Comparison of ENCODE assay signal across 8 cellular contexts in genomic region chr3:125928816-125929545, GRCh38. TPM values are rescaled to one million over a fixed set of nuclear protein-coding genes. Genes with fewer than 3 reads are reported as not detected.
DNase-seq lines count a peak whose midpoint lies in the region; ATAC-seq and TF ChIP-seq lines count a peak whose summit lies in the region.
"Not testable (repeated sequence)": the region's sequence is repeated elsewhere in the genome, so short reads cannot be mapped to it uniquely, and the experiment has no call there.

No MANE protein-coding gene starts in this region.

- not testable (repeated sequence) for H4K20me1 ChIP-seq in OCI-LY1 (ENCODE audit: insufficient read depth, low read length)

- H4K91ac ChIP-seq in trophoblast cell (ENCODE audit: low read depth, low read length) = not testable (repeated sequence)

- not testable (repeated sequence) for H3K23ac ChIP-seq in trophoblast cell (ENCODE audit: low read length)

- TF ChIP-seq CTCF in OCI-LY1 (IDR thresholded peaks at IDR 0.05; ENCODE audit: low read length) = peak; percentile 59
- peak; percentile 66 for TF ChIP-seq CTCF in MCF 10A (IDR thresholded peaks at IDR 0.05; ENCODE audit: unreplicated experiment)

- not testable (repeated sequence) for H2BK120ac ChIP-seq in trophoblast cell (ENCODE audit: insufficient read depth, low read length, poor library complexity)

- H3K27ac Mint-ChIP-seq in CD8-positive, alpha-beta memory T cell = peak overlapping the region in 1 of 8 donors; percentile 50
- not testable (repeated sequence) for H3K27ac Mint-ChIP-seq in activated CD4-positive, alpha-beta memory T cell treated with anti-CD3 and anti-CD28 coated beads for 36 hours; MCF 10A (ENCODE audit: low read depth, unreplicated experiment)

- not testable (repeated sequence) for H2BK12ac ChIP-seq in trophoblast cell (ENCODE audit: low read length)

- not testable (repeated sequence) for ATAC-seq in right cardiac atrium

- H3K14ac ChIP-seq in trophoblast cell (ENCODE audit: low read length) = not testable (repeated sequence)

- H3K4ac ChIP-seq in trophoblast cell (ENCODE audit: low read depth, low read length) = not testable (repeated sequence)

- H3K4me1 Mint-ChIP-seq in CD8-positive, alpha-beta memory T cell = peaks cover 7 to 14% (median 11%) of the 10 kb centered on the region in 3 donors
- not testable (repeated sequence) for H3K4me1 Mint-ChIP-seq in activated CD4-positive, alpha-beta memory T cell treated with anti-CD3 and anti-CD28 coated beads for 36 hours (ENCODE audit: low read depth); MCF 10A (ENCODE audit: insufficient read depth, unreplicated experiment)

- H3F3A ChIP-seq in OCI-LY1 (ENCODE audit: insufficient read depth, low read length) = not testable (repeated sequence)

- not testable (repeated sequence) for H4K8ac ChIP-seq in trophoblast cell (ENCODE audit: low read depth, low read length)

- not testable (repeated sequence) for H2AK5ac ChIP-seq in trophoblast cell (ENCODE audit: low read length)

- DNase-seq in CD8-positive, alpha-beta memory T cell = peak; percentile 32 to 69 (median 55)
- DNase-seq in Kasumi-1 (lab: John Stamatoyannopoulos, UW) = peak; percentile 8 to 18
- DNase-seq in activated CD4-positive, alpha-beta memory T cell treated with anti-CD3 and anti-CD28 coated beads for 36 hours = peak; percentile 77
- DNase-seq in MCF 10A (ENCODE audit: unreplicated experiment) = peak; percentile 48
- DNase-seq in right cardiac atrium = peak in 2 of 3 donors; percentile 83 to 84
- DNase-seq in trophoblast cell = peak; percentile 28 to 79
- DNase-seq in stimulated activated CD8-positive, alpha-beta memory T cell treated with anti-CD3 and anti-CD28 coated beads, Interleukin-7, amount 100 ng/mL, for 24 hours (ENCODE audit: low read depth) = peak; percentile 47

- H3K18ac ChIP-seq in trophoblast cell (ENCODE audit: low read length) = not testable (repeated sequence)

- H3K9ac ChIP-seq in OCI-LY1 (ENCODE audit: low read length); trophoblast cell (ENCODE audit: low read length): not testable (repeated sequence)

- H4K12ac ChIP-seq in trophoblast cell (ENCODE audit: low read depth, low read length) = not testable (repeated sequence)

- H3K36me3 ChIP-seq in CD8-positive, alpha-beta memory T cell (ENCODE audit: insufficient read depth, low read length); OCI-LY1 (ENCODE audit: insufficient read depth, low read length); trophoblast cell (ENCODE audit: control insufficient read depth in 1 of 2, insufficient read depth in 2 of 2, low read length in 2 of 2): not testable (repeated sequence)

- not testable (repeated sequence) for H3K9me2 ChIP-seq in OCI-LY1 (ENCODE audit: low read depth, low read length)

- POLR2A ChIA-PET in CD8-positive, alpha-beta memory T cell (lab: Charles Lee); activated CD4-positive, alpha-beta memory T cell treated with anti-CD3 and anti-CD28 coated beads for 36 hours (lab: Charles Lee); MCF 10A (lab: Yijun Ruan, JAX): not testable (repeated sequence)

- H3K36me3 Mint-ChIP-seq in CD8-positive, alpha-beta memory T cell; activated CD4-positive, alpha-beta memory T cell treated with anti-CD3 and anti-CD28 coated beads for 36 hours; MCF 10A (ENCODE audit: insufficient read depth, unreplicated experiment): not testable (repeated sequence)

- not testable (repeated sequence) for H3K27me3 Mint-ChIP-seq in CD8-positive, alpha-beta memory T cell; activated CD4-positive, alpha-beta memory T cell treated with anti-CD3 and anti-CD28 coated beads for 36 hours; MCF 10A (ENCODE audit: insufficient read depth, unreplicated experiment)

- not testable (repeated sequence) for H3K4me3 Mint-ChIP-seq in CD8-positive, alpha-beta memory T cell; activated CD4-positive, alpha-beta memory T cell treated with anti-CD3 and anti-CD28 coated beads for 36 hours; MCF 10A (ENCODE audit: unreplicated experiment)

- not testable (repeated sequence) for H3K79me2 ChIP-seq in OCI-LY1 (ENCODE audit: insufficient read depth, low read length); trophoblast cell (ENCODE audit: control insufficient read depth, insufficient read depth, low read length, poor library complexity)

- H2BK5ac ChIP-seq in trophoblast cell (ENCODE audit: low read depth, low read length, poor library complexity) = not testable (repeated sequence)

- intact Hi-C loops in activated CD4-positive, alpha-beta memory T cell treated with anti-CD3 and anti-CD28 coated beads for 36 hours (cut with micrococcal nuclease) = loop anchor here (10.0 kb wide), 1 partner anchor 456 kb away; no protein-coding TSS in a partner anchor
- intact Hi-C loops in MCF 10A (cut with micrococcal nuclease) = loop anchor here (10.0 kb wide), 1 partner anchor 456 kb away; no protein-coding TSS in a partner anchor
- intact Hi-C loops in right cardiac atrium (cut with DNase I) = not testable (repeated sequence)

- H3K9me3 Mint-ChIP-seq in CD8-positive, alpha-beta memory T cell; activated CD4-positive, alpha-beta memory T cell treated with anti-CD3 and anti-CD28 coated beads for 36 hours; MCF 10A (ENCODE audit: unreplicated experiment): not testable (repeated sequence)

- not testable (repeated sequence) for H2AFZ ChIP-seq in OCI-LY1 (ENCODE audit: low read length); trophoblast cell (ENCODE audit: insufficient read depth, low read length, poor library complexity)

- H3K79me1 ChIP-seq in trophoblast cell (ENCODE audit: low read length) = not testable (repeated sequence)

- BruUV-seq in MCF 10A (replicated peaks; lab: Mats Ljungman, UMichigan) = not testable (repeated sequence)

- H3K27me3 ChIP-seq in CD8-positive, alpha-beta memory T cell (ENCODE audit: insufficient read depth, low read length, poor library complexity, severe bottlenecking); OCI-LY1 (ENCODE audit: insufficient read depth, low read length); right cardiac atrium (ENCODE audit: control insufficient read depth, insufficient read depth); trophoblast cell (ENCODE audit: insufficient read depth, low read length): not testable (repeated sequence)

- CTCF ChIA-PET in CD8-positive, alpha-beta memory T cell (lab: Charles Lee) = interaction anchor here (0.8 to 1.2 kb wide), 2 partner anchors 22 to 155 kb away, joined by 3 read pairs; partner anchors contain the start of gene SLC41A3
- CTCF ChIA-PET in activated CD4-positive, alpha-beta memory T cell treated with anti-CD3 and anti-CD28 coated beads for 36 hours (lab: Charles Lee) = interaction anchor here (0.6 to 2.3 kb wide), 8 partner anchors 42 to 1018 kb away, joined by 3 to 9 read pairs (median 3); no protein-coding TSS in a partner anchor
- CTCF ChIA-PET in MCF 10A (lab: Yijun Ruan, JAX) = interaction anchor here (0.6 to 1.2 kb wide), 5 partner anchors 12 to 430 kb away, joined by 3 read pairs; no protein-coding TSS in a partner anchor

- H3K9me3 ChIP-seq in CD8-positive, alpha-beta memory T cell (ENCODE audit: low read length); OCI-LY1 (ENCODE audit: low read length); right cardiac atrium (ENCODE audit: control insufficient read depth, low read length); trophoblast cell (ENCODE audit: insufficient read depth, low read depth, low read length): not testable (repeated sequence)

- H3K27ac ChIP-seq in CD8-positive, alpha-beta memory T cell (ENCODE audit: low read depth, low read length); OCI-LY1 (ENCODE audit: low read depth, low read length, poor library complexity, severe bottlenecking); right cardiac atrium (ENCODE audit: low read length); trophoblast cell (ENCODE audit: low read depth, low read length): not testable (repeated sequence)

- not testable (repeated sequence) for H3K4me3 ChIP-seq in CD8-positive, alpha-beta memory T cell (ENCODE audit: low read length); OCI-LY1 (ENCODE audit: low read depth, low read length, poor library complexity, severe bottlenecking); right cardiac atrium (ENCODE audit: low read length); trophoblast cell (ENCODE audit: low read depth, low read length)

- 25% methylated on average over 21 of the region's 21 CpGs for WGBS in right cardiac atrium
- no CpG with 5 or more reads among the region's 21 CpGs for WGBS in trophoblast cell (ENCODE audit: extremely low coverage, insufficient coverage, insufficient read length)

- H3K4me2 ChIP-seq in OCI-LY1 (ENCODE audit: low read length); trophoblast cell (ENCODE audit: low read length): not testable (repeated sequence)

- not testable (repeated sequence) for H3K4me1 ChIP-seq in CD8-positive, alpha-beta memory T cell (ENCODE audit: insufficient read depth, low read length); OCI-LY1 (ENCODE audit: insufficient read depth, low read length, severe bottlenecking); right cardiac atrium (ENCODE audit: control insufficient read depth, insufficient read depth, low read length); trophoblast cell (ENCODE audit: control insufficient read depth in 1 of 2, insufficient read depth in 2 of 2, low read length in 2 of 2)

RNA-seq across cellular contexts. Expression of gene ROPN1B, which starts 40.0 kb away (rescaled TPM):
- not detected for total RNA-seq in CD8-positive, alpha-beta memory T cell
- polyA plus RNA-seq in CD8-positive, alpha-beta memory T cell = not detected
- total RNA-seq in activated CD4-positive, alpha-beta memory T cell treated with anti-CD3 and anti-CD28 coated beads for 36 hours = not detected
- total RNA-seq in MCF 10A (2022) (not detected in 2 replicates), right cardiac atrium (1 to 10 TPM; 2.0 to 4.8 (median 3.6) TPM)
- polyA plus RNA-seq in right cardiac atrium = 4.5 TPM
- not detected in 2 replicates for polyA plus RNA-seq in trophoblast cell (2013)

Comparison
In these comparisons a context has a peak if more than half of its experiments do, and no peak if none do; other contexts are left out.
1. DNase-seq: peak in every context shown above with its lines; median percentile 84 in right cardiac atrium; 77 in activated CD4-positive, alpha-beta memory T cell treated with anti-CD3 and anti-CD28 coated beads for 36 hours; 55 in CD8-positive, alpha-beta memory T cell; 54 in trophoblast cell; 48 in MCF 10A; 47 in stimulated activated CD8-positive, alpha-beta memory T cell treated with anti-CD3 and anti-CD28 coated beads, Interleukin-7, amount 100 ng/mL, for 24 hours; 13 in Kasumi-1.